14 cellular contexts compared by ENCODE assay signal in the genomic region with DNA sequence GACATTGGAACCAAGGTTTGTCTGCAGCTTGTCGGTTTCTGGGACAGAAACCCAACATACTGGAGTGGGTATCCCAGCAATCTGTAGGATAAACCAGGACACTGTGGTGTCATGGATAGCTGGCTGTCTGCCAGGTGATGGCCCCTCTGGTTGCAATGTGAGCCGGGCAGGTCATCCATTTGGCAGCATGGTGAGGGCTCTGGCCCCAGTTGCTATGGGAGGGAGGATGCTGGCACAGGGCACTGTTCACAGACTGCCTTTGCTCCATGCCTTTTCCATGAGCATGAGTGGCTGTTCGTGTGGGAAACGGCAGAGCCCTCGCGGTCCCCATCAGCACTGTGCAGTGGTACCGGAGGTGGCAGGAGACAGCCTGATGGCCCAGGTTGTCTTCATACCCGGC. TPM values are rescaled to one million over a fixed set of nuclear protein-coding genes. Genes with fewer than 3 reads are reported as not detected.
"Had no signal": no experiment of that assay in that cellular context is flagged by ENCODE, and none has a peak within 500 bp of the region (broad histone marks: within the 10 kb centered on the region; RNA-seq: fewer than 3 reads in every experiment).

No MANE protein-coding gene starts in this region.

- H3K27ac ChIP-seq: pancreas, upper lobe of left lung had no signal

- H3K27me3 ChIP-seq: pancreas, upper lobe of left lung had no signal

- H3K27me3 Mint-ChIP-seq: dendritic cell treated with granulocyte-macrophage colony-stimulating factor and Interleukin-4, amounts not matched to agents 40 ng/mL and 50 ng/mL, for 4 days had no signal

- ATAC-seq: activated T-helper 17 cell treated with anti-CD3 and anti-CD28 coated beads, Interleukin-2, amount 50 U/mL, for 72 hours; left lobe of liver; pancreas; stimulated activated memory B cell treated with anti-CD40 and anti-IgM and Interleukin-4, amounts not matched to agents 10 μg/mL and 1 μg/mL and 100 μg/mL, for 72 hours had no signal

- H3K4me3 Mint-ChIP-seq: activated naive CD4-positive, alpha-beta T cell treated with anti-CD3 and anti-CD28 coated beads, Interleukin-2, amount 10 ng/mL, durations not matched to agents 7 days and 5 days; activated T-helper 17 cell treated with anti-CD3 and anti-CD28 coated beads, Interleukin-2, amount 50 U/mL, for 72 hours; dendritic cell treated with granulocyte-macrophage colony-stimulating factor and Interleukin-4, amounts not matched to agents 40 ng/mL and 50 ng/mL, for 4 days; neural crest cell; stimulated activated memory B cell treated with anti-CD40 and anti-IgM and Interleukin-4, amounts not matched to agents 10 μg/mL and 1 μg/mL and 100 μg/mL, for 72 hours had no signal

- H3K9me3 Mint-ChIP-seq: activated naive CD4-positive, alpha-beta T cell treated with anti-CD3 and anti-CD28 coated beads, Interleukin-2, amount 10 ng/mL, durations not matched to agents 7 days and 5 days; activated T-helper 17 cell treated with anti-CD3 and anti-CD28 coated beads, Interleukin-2, amount 50 U/mL, for 72 hours; dendritic cell treated with granulocyte-macrophage colony-stimulating factor and Interleukin-4, amounts not matched to agents 40 ng/mL and 50 ng/mL, for 4 days; neural crest cell; stimulated activated memory B cell treated with anti-CD40 and anti-IgM and Interleukin-4, amounts not matched to agents 10 μg/mL and 1 μg/mL and 100 μg/mL, for 72 hours had no signal

- H3K27ac Mint-ChIP-seq: activated naive CD4-positive, alpha-beta T cell treated with anti-CD3 and anti-CD28 coated beads, Interleukin-2, amount 10 ng/mL, durations not matched to agents 7 days and 5 days; activated T-helper 17 cell treated with anti-CD3 and anti-CD28 coated beads, Interleukin-2, amount 50 U/mL, for 72 hours; dendritic cell treated with granulocyte-macrophage colony-stimulating factor and Interleukin-4, amounts not matched to agents 40 ng/mL and 50 ng/mL, for 4 days; stimulated activated memory B cell treated with anti-CD40 and anti-IgM and Interleukin-4, amounts not matched to agents 10 μg/mL and 1 μg/mL and 100 μg/mL, for 72 hours had no signal

- H3K4me3 ChIP-seq: pancreas, upper lobe of left lung had no signal

- DNase-seq: activated CD4-positive, alpha-beta T cell treated with anti-CD3 and anti-CD28 coated beads, Interleukin-2, amount 50 U/mL, for 48 hours; activated CD4-positive, CD25-positive, alpha-beta regulatory T cell treated with anti-CD3 and anti-CD28 coated beads, Interleukin-2, amount 50 U/mL, for 72 hours; activated naive CD4-positive, alpha-beta T cell treated with anti-CD3 and anti-CD28 coated beads, Interleukin-2, amount 10 ng/mL, durations not matched to agents 7 days and 5 days; central memory CD4-positive, alpha-beta T cell; erythroblast; pancreas; T-helper 9 cell; upper lobe of left lung had no signal

- H3K36me3 ChIP-seq: pancreas, upper lobe of left lung had no signal

- H3K36me3 Mint-ChIP-seq: activated naive CD4-positive, alpha-beta T cell treated with anti-CD3 and anti-CD28 coated beads, Interleukin-2, amount 10 ng/mL, durations not matched to agents 7 days and 5 days; stimulated activated memory B cell treated with anti-CD40 and anti-IgM and Interleukin-4, amounts not matched to agents 10 μg/mL and 1 μg/mL and 100 μg/mL, for 72 hours had no signal

- H3K9me3 ChIP-seq: pancreas, upper lobe of left lung had no signal

- FAIRE-seq: islet of Langerhans, pancreas had no signal

- H3K4me1 Mint-ChIP-seq: activated T-helper 17 cell treated with anti-CD3 and anti-CD28 coated beads, Interleukin-2, amount 50 U/mL, for 72 hours had no signal

RNA-seq across cellular contexts. Expression of gene S1PR3, which starts 6.4 kb away (rescaled TPM):
- total RNA-seq: activated T-helper 17 cell treated with anti-CD3 and anti-CD28 coated beads, Interleukin-2, amount 50 U/mL, for 72 hours had no signal
